ENCODE assay signal across 1 cellular context in the genomic region with DNA sequence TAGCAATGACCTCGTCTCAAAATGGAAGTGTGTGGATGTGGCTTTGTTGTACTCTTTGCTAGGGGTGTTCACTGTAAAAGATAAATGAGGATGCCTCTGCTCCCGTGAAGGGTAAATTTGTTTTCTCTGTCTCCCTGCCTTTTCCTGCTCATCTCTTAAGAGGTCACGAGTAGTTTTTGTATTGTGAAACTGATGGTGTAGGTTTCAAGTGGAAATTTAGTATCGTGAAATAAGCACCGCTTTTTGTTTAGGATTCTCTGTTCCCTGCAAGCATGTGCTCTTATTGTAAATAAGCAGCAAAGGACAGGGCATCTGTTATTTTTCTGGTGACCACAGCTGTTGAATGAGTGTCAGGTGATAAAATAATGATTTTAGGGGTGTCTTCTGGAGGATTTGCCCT.
TF ChIP-seq lines count a peak whose summit lies in the region.

No MANE protein-coding gene starts in this region.

TF ChIP-seq in neural cell, 6 proteins besides CTCF, POLR2A, EP300 and RAD21 (continued from another document):
- TF ChIP-seq, protein P1, sequence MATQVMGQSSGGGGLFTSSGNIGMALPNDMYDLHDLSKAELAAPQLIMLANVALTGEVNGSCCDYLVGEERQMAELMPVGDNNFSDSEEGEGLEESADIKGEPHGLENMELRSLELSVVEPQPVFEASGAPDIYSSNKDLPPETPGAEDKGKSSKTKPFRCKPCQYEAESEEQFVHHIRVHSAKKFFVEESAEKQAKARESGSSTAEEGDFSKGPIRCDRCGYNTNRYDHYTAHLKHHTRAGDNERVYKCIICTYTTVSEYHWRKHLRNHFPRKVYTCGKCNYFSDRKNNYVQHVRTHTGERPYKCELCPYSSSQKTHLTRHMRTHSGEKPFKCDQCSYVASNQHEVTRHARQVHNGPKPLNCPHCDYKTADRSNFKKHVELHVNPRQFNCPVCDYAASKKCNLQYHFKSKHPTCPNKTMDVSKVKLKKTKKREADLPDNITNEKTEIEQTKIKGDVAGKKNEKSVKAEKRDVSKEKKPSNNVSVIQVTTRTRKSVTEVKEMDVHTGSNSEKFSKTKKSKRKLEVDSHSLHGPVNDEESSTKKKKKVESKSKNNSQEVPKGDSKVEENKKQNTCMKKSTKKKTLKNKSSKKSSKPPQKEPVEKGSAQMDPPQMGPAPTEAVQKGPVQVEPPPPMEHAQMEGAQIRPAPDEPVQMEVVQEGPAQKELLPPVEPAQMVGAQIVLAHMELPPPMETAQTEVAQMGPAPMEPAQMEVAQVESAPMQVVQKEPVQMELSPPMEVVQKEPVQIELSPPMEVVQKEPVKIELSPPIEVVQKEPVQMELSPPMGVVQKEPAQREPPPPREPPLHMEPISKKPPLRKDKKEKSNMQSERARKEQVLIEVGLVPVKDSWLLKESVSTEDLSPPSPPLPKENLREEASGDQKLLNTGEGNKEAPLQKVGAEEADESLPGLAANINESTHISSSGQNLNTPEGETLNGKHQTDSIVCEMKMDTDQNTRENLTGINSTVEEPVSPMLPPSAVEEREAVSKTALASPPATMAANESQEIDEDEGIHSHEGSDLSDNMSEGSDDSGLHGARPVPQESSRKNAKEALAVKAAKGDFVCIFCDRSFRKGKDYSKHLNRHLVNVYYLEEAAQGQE (IDR thresholded peaks at IDR 0.05; ENCODE audit: borderline replicate concordance), result no peak
- no peak for TF ChIP-seq TAF1 (IDR thresholded peaks at IDR 0.05; ENCODE audit: low read depth)
- no peak for TF ChIP-seq MXI1 (conservative IDR thresholded peaks at IDR 0.05; ENCODE audit: poor library complexity, severe bottlenecking)
- TF ChIP-seq POLR2AphosphoS5 (IDR thresholded peaks at IDR 0.05), result no peak
